Comparison of ENCODE assay signal across 26 cellular contexts in the genomic region with DNA sequence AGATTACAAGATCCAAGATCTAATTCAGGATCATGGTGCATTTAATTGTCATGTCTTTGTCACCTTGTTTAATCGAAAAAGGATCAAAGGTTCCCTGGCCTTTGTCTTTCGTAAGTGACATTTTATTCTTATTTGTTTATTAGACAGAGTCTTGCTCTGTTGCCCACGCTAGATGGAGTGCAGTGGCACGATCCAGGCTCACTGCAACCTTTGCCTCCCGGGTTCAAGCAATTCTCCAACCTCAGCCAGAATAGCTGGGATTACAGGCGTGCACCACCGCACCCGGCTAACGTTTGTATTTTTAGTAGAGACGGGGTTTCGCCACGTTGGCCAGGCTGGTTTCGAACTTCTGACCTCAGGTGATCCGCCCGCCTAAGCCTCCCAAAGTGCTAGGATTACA. TPM values are rescaled to one million over a fixed set of nuclear protein-coding genes. Genes with fewer than 3 reads are reported as not detected.
DNase-seq lines count a peak whose midpoint lies in the region; ATAC-seq and TF ChIP-seq lines count a peak whose summit lies in the region.
"Had no signal": no experiment of that assay in that cellular context is flagged by ENCODE, and none has a peak within 500 bp of the region (broad histone marks: within the 10 kb centered on the region; RNA-seq: fewer than 3 reads in every experiment).

No MANE protein-coding gene starts in this region.

- intact Hi-C loops in CD4-positive, alpha-beta memory T cell (cut with micrococcal nuclease): no loop called here
- intact Hi-C loops in activated B cell treated with CpG ODN at 0.5 μM for 24 hours (cut with micrococcal nuclease): loop anchor here (5.0 kb wide), 1 partner anchor 38 kb away; no protein-coding TSS in a partner anchor
- intact Hi-C loops in naive thymus-derived CD4-positive, alpha-beta T cell (cut with micrococcal nuclease): no loop called here
- intact Hi-C loops in transverse colon (cut with DNase I; ENCODE audit: low total_unique reads): no loop called here

- 86% methylated on average over 15 of the region's 15 CpGs; no CpG with 5 or more reads in 1 of the 2 donors for WGBS in transverse colon (ENCODE audit: low coverage in 1 of 2), 2 donors

- TF ChIP-seq POLR2A in transverse colon (IDR thresholded peaks at IDR 0.05): no peak

- TF ChIP-seq CTCF in activated B cell treated with CpG ODN at 0.5 μM for 24 hours (IDR thresholded peaks at IDR 0.05) (no peak), transverse colon (IDR thresholded peaks at IDR 0.05) (no peak)

- in situ Hi-C loops in transverse colon (cut with MboI; ENCODE audit: low pct_ligation_motif_present in 1 of 4, low pct_unique_long_range_greater_than_20kb in 1 of 4, low sequenced_read_pairs in 3 of 4): no loop called here

- H3K9me3 Mint-ChIP-seq in CD4-positive, alpha-beta memory T cell: no peaks in the 10 kb centered on the region
- no peaks in the 10 kb centered on the region for H3K9me3 Mint-ChIP-seq in activated B cell treated with CpG ODN at 0.5 μM for 24 hours
- no peaks in the 10 kb centered on the region for H3K9me3 Mint-ChIP-seq in naive thymus-derived CD4-positive, alpha-beta T cell
- H3K9me3 Mint-ChIP-seq in stimulated activated memory B cell treated with anti-CD40 and anti-IgM and Interleukin-4, amounts not matched to agents 10 μg/mL and 1 μg/mL and 100 μg/mL, for 72 hours: no peaks in the 10 kb centered on the region
- H3K9me3 Mint-ChIP-seq: activated T-cell treated with anti-CD3 and anti-CD28 coated beads, Interleukin-2, amount 50 U/mL, for 4 hours; endodermal cell; H9; nephron had no signal

- H3K4me3 Mint-ChIP-seq in CD4-positive, alpha-beta memory T cell: peak overlapping the region in 1 of 8 donors; percentile 11
- H3K4me3 Mint-ChIP-seq in activated B cell treated with CpG ODN at 0.5 μM for 24 hours: no peak overlapping the region
- H3K4me3 Mint-ChIP-seq in naive thymus-derived CD4-positive, alpha-beta T cell: peak overlapping the region in 7 of 10 donors; percentile 5 to 58 (median 21)
- no peak overlapping the region for H3K4me3 Mint-ChIP-seq in stimulated activated memory B cell treated with anti-CD40 and anti-IgM and Interleukin-4, amounts not matched to agents 10 μg/mL and 1 μg/mL and 100 μg/mL, for 72 hours
- H3K4me3 Mint-ChIP-seq: activated T-cell treated with anti-CD3 and anti-CD28 coated beads, Interleukin-2, amount 50 U/mL, for 4 hours; endodermal cell; H9; nephron had no signal

- H3K4me1 Mint-ChIP-seq in CD4-positive, alpha-beta memory T cell: peaks cover 54 to 80% (median 65%) of the 10 kb centered on the region in 4 donors
- H3K4me1 Mint-ChIP-seq in activated B cell treated with CpG ODN at 0.5 μM for 24 hours: peaks cover 70% of the 10 kb centered on the region
- H3K4me1 Mint-ChIP-seq in naive thymus-derived CD4-positive, alpha-beta T cell: peaks cover 44 to 83% (median 76%) of the 10 kb centered on the region in 7 donors
- peaks cover 66% of the 10 kb centered on the region for H3K4me1 Mint-ChIP-seq in stimulated activated memory B cell treated with anti-CD40 and anti-IgM and Interleukin-4, amounts not matched to agents 10 μg/mL and 1 μg/mL and 100 μg/mL, for 72 hours

- H3K27ac ChIP-seq in CD4-positive, alpha-beta memory T cell (ENCODE audit: low read depth, low read length): no peak overlapping the region
- H3K27ac ChIP-seq in naive thymus-derived CD4-positive, alpha-beta T cell (ENCODE audit: low read depth, low read length): no peak overlapping the region
- H3K27ac ChIP-seq in transverse colon: no peak overlapping the region
- H3K27ac ChIP-seq: BLaER1, ovary, RWPE1, skin epidermis, testis, vagina had no signal

- H3K36me3 Mint-ChIP-seq in CD4-positive, alpha-beta memory T cell: peaks cover 0 to 23% of the 10 kb centered on the region in 2 donors
- peaks cover 18% of the 10 kb centered on the region for H3K36me3 Mint-ChIP-seq in activated B cell treated with CpG ODN at 0.5 μM for 24 hours (ENCODE audit: low read depth)
- H3K36me3 Mint-ChIP-seq in naive thymus-derived CD4-positive, alpha-beta T cell: peaks cover 0 to 5% (median 2%) of the 10 kb centered on the region in 5 donors
- no peaks in the 10 kb centered on the region for H3K36me3 Mint-ChIP-seq in stimulated activated memory B cell treated with anti-CD40 and anti-IgM and Interleukin-4, amounts not matched to agents 10 μg/mL and 1 μg/mL and 100 μg/mL, for 72 hours

- no peak overlapping the region for H3K4me3 ChIP-seq in CD4-positive, alpha-beta memory T cell (ENCODE audit: low read length in 2 of 2)
- H3K4me3 ChIP-seq in naive thymus-derived CD4-positive, alpha-beta T cell (ENCODE audit: low read length): no peak overlapping the region
- H3K4me3 ChIP-seq in transverse colon: no peak overlapping the region
- H3K4me3 ChIP-seq: BLaER1, ovary, skin epidermis, testis, vagina had no signal

- ATAC-seq in activated B cell treated with CpG ODN at 0.5 μM for 24 hours (ENCODE audit: low read depth): no peak
- no peak for ATAC-seq in naive thymus-derived CD4-positive, alpha-beta T cell
- ATAC-seq in stimulated activated memory B cell treated with anti-CD40 and anti-IgM and Interleukin-4, amounts not matched to agents 10 μg/mL and 1 μg/mL and 100 μg/mL, for 72 hours: no peak
- ATAC-seq: activated T-cell treated with anti-CD3 and anti-CD28 coated beads, Interleukin-2, amount 50 U/mL, for 4 hours had no signal

- no peak for TF ChIP-seq EP300 in transverse colon (IDR thresholded peaks at IDR 0.05; ENCODE audit: low read depth)

- H3K27me3 Mint-ChIP-seq in CD4-positive, alpha-beta memory T cell: no peaks in the 10 kb centered on the region
- H3K27me3 Mint-ChIP-seq in activated B cell treated with CpG ODN at 0.5 μM for 24 hours: no peaks in the 10 kb centered on the region
- no peaks in the 10 kb centered on the region for H3K27me3 Mint-ChIP-seq in naive thymus-derived CD4-positive, alpha-beta T cell
- no peaks in the 10 kb centered on the region for H3K27me3 Mint-ChIP-seq in stimulated activated memory B cell treated with anti-CD40 and anti-IgM and Interleukin-4, amounts not matched to agents 10 μg/mL and 1 μg/mL and 100 μg/mL, for 72 hours

- peak overlapping the region in 5 of 7 donors; percentile 12 to 71 (median 25) for H3K27ac Mint-ChIP-seq in CD4-positive, alpha-beta memory T cell
- H3K27ac Mint-ChIP-seq in activated B cell treated with CpG ODN at 0.5 μM for 24 hours: peak overlapping the region; percentile 59
- H3K27ac Mint-ChIP-seq in naive thymus-derived CD4-positive, alpha-beta T cell: peak overlapping the region in 7 of 9 donors; percentile 20 to 88 (median 85)
- peak overlapping the region; percentile 46 for H3K27ac Mint-ChIP-seq in stimulated activated memory B cell treated with anti-CD40 and anti-IgM and Interleukin-4, amounts not matched to agents 10 μg/mL and 1 μg/mL and 100 μg/mL, for 72 hours
- H3K27ac Mint-ChIP-seq: endodermal cell had no signal

- CTCF ChIA-PET in CD4-positive, alpha-beta memory T cell (lab: Charles Lee; ENCODE audit: partially characterized antibody): no interaction called here
- CTCF ChIA-PET in activated B cell treated with CpG ODN at 0.5 μM for 24 hours (lab: Charles Lee): no interaction called here
- CTCF ChIA-PET in naive thymus-derived CD4-positive, alpha-beta T cell (lab: Charles Lee): no interaction called here

- H3K27me3 ChIP-seq in CD4-positive, alpha-beta memory T cell (ENCODE audit: insufficient read depth, low read length): no peaks in the 10 kb centered on the region
- no peaks in the 10 kb centered on the region for H3K27me3 ChIP-seq in naive thymus-derived CD4-positive, alpha-beta T cell (ENCODE audit: control insufficient read depth in 2 of 2, insufficient read depth in 2 of 2, low read length in 2 of 2)
- no peaks in the 10 kb centered on the region for H3K27me3 ChIP-seq in transverse colon
- H3K27me3 ChIP-seq: BLaER1, ovary, testis, vagina had no signal

- H3K9me3 ChIP-seq in CD4-positive, alpha-beta memory T cell (ENCODE audit: control insufficient read depth in 1 of 2, low read length in 2 of 2): no peaks in the 10 kb centered on the region
- H3K9me3 ChIP-seq in naive thymus-derived CD4-positive, alpha-beta T cell (ENCODE audit: control insufficient read depth in 2 of 3, low read length in 3 of 3): no peaks in the 10 kb centered on the region
- no peaks in the 10 kb centered on the region for H3K9me3 ChIP-seq in transverse colon
- H3K9me3 ChIP-seq: BLaER1, ovary, testis, vagina had no signal

- POLR2A ChIA-PET in CD4-positive, alpha-beta memory T cell (lab: Charles Lee; ENCODE audit: partially characterized antibody): no interaction called here
- POLR2A ChIA-PET in activated B cell treated with CpG ODN at 0.5 μM for 24 hours (lab: Charles Lee): no interaction called here
- POLR2A ChIA-PET in naive thymus-derived CD4-positive, alpha-beta T cell (lab: Charles Lee): no interaction called here

- no peak for DNase-seq in CD4-positive, alpha-beta memory T cell
- no peak for DNase-seq in activated B cell treated with CpG ODN at 0.5 μM for 24 hours
- no peak for DNase-seq in naive thymus-derived CD4-positive, alpha-beta T cell
- no peak for DNase-seq in NCI-H526 treated with DMSO at 0.1 percent for 48 hours (lab: John Stamatoyannopoulos, UW)
- DNase-seq in transverse colon: no peak
- no peak for DNase-seq in NCI-H1105 treated with DMSO at 0.1 percent for 48 hours (lab: John Stamatoyannopoulos, UW)
- DNase-seq: activated CD4-positive, CD25-positive, alpha-beta regulatory T cell; activated gamma-delta T cell treated with Interleukin-2 at 50 U/mL for 16 hours; activated T-cell treated with anti-CD3 and anti-CD28 coated beads, Interleukin-2, amount 50 U/mL, for 4 hours; cortex of kidney; endodermal cell; H9; head of caudate nucleus; islet precursor cell; NCI-H1694; ovary; retina; stimulated activated naive CD4-positive, alpha-beta T cell treated with Interleukin-2 at 50 U/mL for 16 hours; T-helper 1 cell; testis had no signal

- peaks cover 59% of the 10 kb centered on the region for H3K4me1 ChIP-seq in CD4-positive, alpha-beta memory T cell (ENCODE audit: insufficient read depth, low read length)
- H3K4me1 ChIP-seq in naive thymus-derived CD4-positive, alpha-beta T cell (ENCODE audit: control insufficient read depth in 2 of 2, insufficient read depth in 2 of 2, low read length in 2 of 2): peaks cover 12 to 19% of the 10 kb centered on the region in 2 donors
- peaks cover 23 to 58% (median 37%) of the 10 kb centered on the region in 4 donors for H3K4me1 ChIP-seq in transverse colon

- H3K36me3 ChIP-seq in CD4-positive, alpha-beta memory T cell (ENCODE audit: insufficient read depth, low read length): peaks cover 8% of the 10 kb centered on the region
- H3K36me3 ChIP-seq in naive thymus-derived CD4-positive, alpha-beta T cell (ENCODE audit: control insufficient read depth in 2 of 3, insufficient read depth in 3 of 3, low read length in 3 of 3): peaks cover 0 to 13% (median 2%) of the 10 kb centered on the region in 3 experiments
- peaks cover 0 to 3% (median 0%) of the 10 kb centered on the region in 4 donors for H3K36me3 ChIP-seq in transverse colon
- H3K36me3 ChIP-seq: ovary had no signal

RNA-seq across cellular contexts. Expression of a gene that starts 25.4 kb away (rescaled TPM):
- 100 to 1,000 TPM; 119 to 133 TPM for total RNA-seq in CD4-positive, alpha-beta memory T cell
- polyA plus RNA-seq in CD4-positive, alpha-beta memory T cell: 10 to 100 TPM in 1 of 2 donors, under 1 TPM in 1; 0.60 to 17.9 TPM
- total RNA-seq in activated B cell treated with CpG ODN at 0.5 μM for 24 hours (110 and 131 TPM in 2 replicates), transverse colon (100 to 1,000 TPM in 2 of 4 donors, 10 to 100 TPM in 2; 52.4 to 235 (median 98.7) TPM)
- total RNA-seq in naive thymus-derived CD4-positive, alpha-beta T cell: 100 to 1,000 TPM in 4 of 5 experiments, 10 to 100 TPM in 1; 73.6 to 194 (median 137) TPM
- 10 to 100 TPM; 10.5 to 15.6 TPM for polyA plus RNA-seq in naive thymus-derived CD4-positive, alpha-beta T cell

Comparison
In these comparisons a context has a peak if more than half of its experiments do, and no peak if none do; other contexts are left out.
1. H3K27ac Mint-ChIP-seq: peak in every context shown above with its lines; median percentile 85 in naive thymus-derived CD4-positive, alpha-beta T cell; 59 in activated B cell treated with CpG ODN at 0.5 μM for 24 hours; 46 in stimulated activated memory B cell treated with anti-CD40 and anti-IgM and Interleukin-4, amounts not matched to agents 10 μg/mL and 1 μg/mL and 100 μg/mL, for 72 hours; 25 in CD4-positive, alpha-beta memory T cell.
2. H3K4me3 Mint-ChIP-seq: peak in naive thymus-derived CD4-positive, alpha-beta T cell (7 of 10); none in activated B cell treated with CpG ODN at 0.5 μM for 24 hours (single experiment) and stimulated activated memory B cell treated with anti-CD40 and anti-IgM and Interleukin-4, amounts not matched to agents 10 μg/mL and 1 μg/mL and 100 μg/mL, for 72 hours (single experiment).